ENCODE assay signal across 9 cellular contexts in genomic region chr10:72322280-72323058, GRCh38. TPM values are rescaled to one million over a fixed set of nuclear protein-coding genes. Genes with fewer than 3 reads are reported as not detected.
DNase-seq lines count a peak whose midpoint lies in the region; ATAC-seq and TF ChIP-seq lines count a peak whose summit lies in the region.
"Had no signal": no experiment of that assay in that cellular context is flagged by ENCODE, and none has a peak within 500 bp of the region (broad histone marks: within the 10 kb centered on the region; RNA-seq: fewer than 3 reads in every experiment).

No MANE protein-coding gene starts in this region.

- POLR2A ChIA-PET in activated CD8-positive, alpha-beta T cell treated with anti-CD3 and anti-CD28 coated beads, Interleukin-2, amount 10 ng/mL, durations not matched to agents 7 days and 5 days (lab: Charles Lee): interaction anchor here (0.6 to 6.7 kb wide), 14 partner anchors 10 to 237 kb away, joined by 3 to 86 read pairs (median 8); partner anchors contain the start of genes ANAPC16 and DDIT4

- H3K4me3 ChIP-seq in NT2/D1 (ENCODE audit: insufficient read length, low read depth): no peak overlapping the region
- H3K4me3 ChIP-seq in BE2C (ENCODE audit: low read depth, low read length): no peak overlapping the region
- H3K4me3 ChIP-seq in lower leg skin (ENCODE audit: low read depth, poor library complexity, severe bottlenecking): no peak overlapping the region
- no peak overlapping the region for H3K4me3 ChIP-seq in aorta (ENCODE audit: low read length in 2 of 2)

- H3K36me3 ChIP-seq in NT2/D1 (ENCODE audit: insufficient read depth, insufficient read length, low read length): no peaks in the 10 kb centered on the region
- no peaks in the 10 kb centered on the region for H3K36me3 ChIP-seq in BE2C
- H3K36me3 ChIP-seq in aorta (ENCODE audit: control insufficient read depth in 1 of 2, insufficient read depth in 2 of 2, low read length in 1 of 2): no peaks in the 10 kb centered on the region

- peak overlapping the region; percentile 40 for H3K4me3 Mint-ChIP-seq in activated CD8-positive, alpha-beta T cell treated with anti-CD3 and anti-CD28 coated beads, Interleukin-2, amount 10 ng/mL, durations not matched to agents 7 days and 5 days
- H3K4me3 Mint-ChIP-seq in stimulated activated naive CD8-positive, alpha-beta T cell treated with anti-CD3 and anti-CD28 coated beads, Interleukin-15, Interleukin-2, amounts not matched to agents 100 ng/mL and 50 ng/mL, for 24 hours: peak overlapping the region; percentile 69
- H3K4me3 Mint-ChIP-seq: memory B cell had no signal

- H3K27ac Mint-ChIP-seq in activated CD8-positive, alpha-beta T cell treated with anti-CD3 and anti-CD28 coated beads, Interleukin-2, amount 10 ng/mL, durations not matched to agents 7 days and 5 days: peak overlapping the region; percentile 99
- peak overlapping the region; percentile 97 for H3K27ac Mint-ChIP-seq in stimulated activated naive CD8-positive, alpha-beta T cell treated with anti-CD3 and anti-CD28 coated beads, Interleukin-15, Interleukin-2, amounts not matched to agents 100 ng/mL and 50 ng/mL, for 24 hours
- H3K27ac Mint-ChIP-seq: memory B cell had no signal

- intact Hi-C loops in lower leg skin (cut with DNase I; ENCODE audit: low total_unique reads): no loop called here
- intact Hi-C loops in aorta (cut with DNase I): no loop called here

- peak; percentile 8 for ATAC-seq in activated CD8-positive, alpha-beta T cell treated with anti-CD3 and anti-CD28 coated beads, Interleukin-2, amount 10 ng/mL, durations not matched to agents 7 days and 5 days
- ATAC-seq in aorta (ENCODE audit: low FRiP score): no peak

- H3K27me3 Mint-ChIP-seq in activated CD8-positive, alpha-beta T cell treated with anti-CD3 and anti-CD28 coated beads, Interleukin-2, amount 10 ng/mL, durations not matched to agents 7 days and 5 days (ENCODE audit: low read depth): no peaks in the 10 kb centered on the region
- no peaks in the 10 kb centered on the region for H3K27me3 Mint-ChIP-seq in stimulated activated naive CD8-positive, alpha-beta T cell treated with anti-CD3 and anti-CD28 coated beads, Interleukin-15, Interleukin-2, amounts not matched to agents 100 ng/mL and 50 ng/mL, for 24 hours
- H3K27me3 Mint-ChIP-seq: memory B cell had no signal

- CTCF ChIA-PET in activated CD8-positive, alpha-beta T cell treated with anti-CD3 and anti-CD28 coated beads, Interleukin-2, amount 10 ng/mL, durations not matched to agents 7 days and 5 days (lab: Charles Lee): interaction anchor here (0.8 to 7.6 kb wide), 10 partner anchors 9 to 100 kb away, joined by 3 to 73 read pairs (median 5); partner anchors contain the start of gene DDIT4

- H3K9me3 ChIP-seq in NT2/D1 (ENCODE audit: insufficient read depth, low read length): no peaks in the 10 kb centered on the region
- no peaks in the 10 kb centered on the region for H3K9me3 ChIP-seq in BE2C
- H3K9me3 ChIP-seq in aorta (ENCODE audit: control insufficient read depth, low read length): no peaks in the 10 kb centered on the region

- 56 to 66% methylated on average over 16 of the region's 16 CpGs for WGBS in lower leg skin, 2 donors
- 95% methylated on average over 16 of the region's 16 CpGs for WGBS in aorta, 2 donors

- H3K4me1 ChIP-seq in NT2/D1 (ENCODE audit: insufficient read depth, insufficient read length) (peaks cover 24% of the 10 kb centered on the region), BE2C (peaks cover 30% of the 10 kb centered on the region), aorta (ENCODE audit: control insufficient read depth in 1 of 2, insufficient read depth in 2 of 2, low read length in 2 of 2) (peaks cover 0 to 2% of the 10 kb centered on the region in 2 donors)

- peaks cover 18% of the 10 kb centered on the region for H3K36me3 Mint-ChIP-seq in activated CD8-positive, alpha-beta T cell treated with anti-CD3 and anti-CD28 coated beads, Interleukin-2, amount 10 ng/mL, durations not matched to agents 7 days and 5 days (ENCODE audit: low read depth)
- peaks cover 4% of the 10 kb centered on the region for H3K36me3 Mint-ChIP-seq in stimulated activated naive CD8-positive, alpha-beta T cell treated with anti-CD3 and anti-CD28 coated beads, Interleukin-15, Interleukin-2, amounts not matched to agents 100 ng/mL and 50 ng/mL, for 24 hours (ENCODE audit: low read depth)
- H3K36me3 Mint-ChIP-seq: memory B cell had no signal

- H3K9ac ChIP-seq in NT2/D1 (ENCODE audit: insufficient read length, low read depth): peak overlapping the region; percentile 32

- H3K4me1 Mint-ChIP-seq in activated CD8-positive, alpha-beta T cell treated with anti-CD3 and anti-CD28 coated beads, Interleukin-2, amount 10 ng/mL, durations not matched to agents 7 days and 5 days (ENCODE audit: low read depth): peaks cover 76% of the 10 kb centered on the region
- peaks cover 72% of the 10 kb centered on the region for H3K4me1 Mint-ChIP-seq in stimulated activated naive CD8-positive, alpha-beta T cell treated with anti-CD3 and anti-CD28 coated beads, Interleukin-15, Interleukin-2, amounts not matched to agents 100 ng/mL and 50 ng/mL, for 24 hours (ENCODE audit: low read depth)

- TF ChIP-seq POLR2A in lower leg skin (IDR thresholded peaks at IDR 0.05): no peak

- H3K27ac ChIP-seq in epithelial cell of prostate: peak overlapping the region; percentile 100
- no peak overlapping the region for H3K27ac ChIP-seq in aorta (ENCODE audit: low read depth in 1 of 2, low read length in 2 of 2)

- peaks cover 6% of the 10 kb centered on the region for H3K27me3 ChIP-seq in NT2/D1 (ENCODE audit: insufficient read depth, insufficient read length)
- H3K27me3 ChIP-seq in BE2C: no peaks in the 10 kb centered on the region
- no peaks in the 10 kb centered on the region for H3K27me3 ChIP-seq in aorta (ENCODE audit: control insufficient read depth in 1 of 2, insufficient read depth in 2 of 2, low read length in 1 of 2)

- DNase-seq in NT2/D1 (ENCODE audit: low read depth, low spot score): no peak
- peak; percentile 69 for DNase-seq in activated CD8-positive, alpha-beta T cell treated with anti-CD3 and anti-CD28 coated beads, Interleukin-2, amount 10 ng/mL, durations not matched to agents 7 days and 5 days
- peak; percentile 91 for DNase-seq in epithelial cell of prostate (ENCODE audit: low read depth, low spot score)
- no peak for DNase-seq in BE2C
- no peak for DNase-seq in NCI-H524 (lab: John Stamatoyannopoulos, UW)
- DNase-seq in lower leg skin (ENCODE audit: low spot score in 2 of 2): no peak
- DNase-seq in aorta: no peak

- H3K9me3 Mint-ChIP-seq in activated CD8-positive, alpha-beta T cell treated with anti-CD3 and anti-CD28 coated beads, Interleukin-2, amount 10 ng/mL, durations not matched to agents 7 days and 5 days (ENCODE audit: insufficient read depth): peaks cover 3% of the 10 kb centered on the region
- no peaks in the 10 kb centered on the region for H3K9me3 Mint-ChIP-seq in stimulated activated naive CD8-positive, alpha-beta T cell treated with anti-CD3 and anti-CD28 coated beads, Interleukin-15, Interleukin-2, amounts not matched to agents 100 ng/mL and 50 ng/mL, for 24 hours
- H3K9me3 Mint-ChIP-seq: memory B cell had no signal

- no peak for TF ChIP-seq CTCF in BE2C (IDR thresholded peaks at IDR 0.05; ENCODE audit: low read depth, low read length)
- TF ChIP-seq CTCF in lower leg skin (IDR thresholded peaks at IDR 0.05): no peak

RNA-seq across cellular contexts. Expression of gene DNAJB12, which starts 32.2 kb away (rescaled TPM):
- 10 to 100 TPM; 26.4 to 29.7 TPM for total RNA-seq in activated CD8-positive, alpha-beta T cell treated with anti-CD3 and anti-CD28 coated beads, Interleukin-2, amount 10 ng/mL, durations not matched to agents 7 days and 5 days
- 42.2 TPM for polyA plus RNA-seq in BE2C (2012; ENCODE audit: insufficient read depth, insufficient read length, low read depth)
- total RNA-seq in lower leg skin (10 to 100 TPM; 32.8 to 54.4 (median 48.1) TPM), aorta (10 to 100 TPM; 33.1 to 34.7 TPM)
- polyA plus RNA-seq in aorta: 10 to 100 TPM; 12.0 to 30.3 TPM

RNA-seq across cellular contexts. Expression of gene DDIT4, which starts 48.7 kb away (rescaled TPM):
- 100 to 1,000 TPM; 382 to 384 TPM for total RNA-seq in activated CD8-positive, alpha-beta T cell treated with anti-CD3 and anti-CD28 coated beads, Interleukin-2, amount 10 ng/mL, durations not matched to agents 7 days and 5 days
- polyA plus RNA-seq in BE2C (2012; ENCODE audit: insufficient read depth, insufficient read length, low read depth): 468 TPM
- total RNA-seq in lower leg skin: 100 to 1,000 TPM; 274 to 929 (median 421) TPM
- 100 to 1,000 TPM; 104 to 126 TPM for total RNA-seq in aorta
- 10 to 100 TPM; 55.9 to 96.5 TPM for polyA plus RNA-seq in aorta

Comparison
In these comparisons a context has a peak if more than half of its experiments do, and no peak if none do; other contexts are left out.
1. DNase-seq: peak in activated CD8-positive, alpha-beta T cell treated with anti-CD3 and anti-CD28 coated beads, Interleukin-2, amount 10 ng/mL, durations not matched to agents 7 days and 5 days (single experiment) and epithelial cell of prostate (single experiment); none in NT2/D1 (single experiment), BE2C (single experiment), NCI-H524 (0 of 2), lower leg skin (0 of 2) and aorta (0 of 2).